13 cellular contexts compared by ENCODE assay signal in genomic region chr7:38584443-38585210, GRCh38. TPM values are rescaled to one million over a fixed set of nuclear protein-coding genes. Genes with fewer than 3 reads are reported as not detected.
DNase-seq lines count a peak whose midpoint lies in the region; ATAC-seq and TF ChIP-seq lines count a peak whose summit lies in the region.
"Had no signal": no experiment of that assay in that cellular context is flagged by ENCODE, and none has a peak within 500 bp of the region (broad histone marks: within the 10 kb centered on the region; RNA-seq: fewer than 3 reads in every experiment).

No MANE protein-coding gene starts in this region.

- 53% methylated on average over 11 of the region's 11 CpGs for WGBS in esophagus muscularis mucosa

- TF ChIP-seq EP300 in esophagus muscularis mucosa (IDR thresholded peaks at IDR 0.05), result no peak

- H3K27ac ChIP-seq in esophagus muscularis mucosa (replicated peaks in 1 of 4), result no peak overlapping the region

- no peak overlapping the region for H3K4me3 ChIP-seq in esophagus muscularis mucosa

- peaks cover 4 to 24% (median 19%) of the 10 kb centered on the region in 4 donors for H3K4me1 ChIP-seq in esophagus muscularis mucosa

- DNase-seq in GM03348 (ENCODE audit: low spot score), result peak; percentile 50
- peak; percentile 73 for DNase-seq in RPMI7951 (ENCODE audit: low read depth)
- DNase-seq in fibroblast of peridontal ligament (ENCODE audit: extremely low read depth), result peak; percentile 68
- DNase-seq in smooth muscle cell of the brain vasculature (ENCODE audit: low read depth, low spot score), result peak; percentile 28
- no peak for DNase-seq in esophagus muscularis mucosa (ENCODE audit: extremely low spot score)
- no peak for DNase-seq in NCI-H2227 treated with DMSO at 0.1 percent for 48 hours (lab: John Stamatoyannopoulos, UW)
- DNase-seq: activated CD4-positive, CD25-positive, alpha-beta regulatory T cell; central memory CD4-positive, alpha-beta T cell; DMS153; NCI-H1092; NCI-H69 had no signal

- H3K36me3 ChIP-seq in esophagus muscularis mucosa, result no peaks in the 10 kb centered on the region

- no peaks in the 10 kb centered on the region for H3K27me3 ChIP-seq in esophagus muscularis mucosa

- no peak for ATAC-seq in HG02938 (IDR thresholded peaks at IDR 0.05; ENCODE audit: unreplicated experiment)
- no peak for ATAC-seq in GM18519 (IDR thresholded peaks at IDR 0.05; ENCODE audit: low FRiP score, unreplicated experiment)

- TF ChIP-seq POLR2A in esophagus muscularis mucosa (IDR thresholded peaks at IDR 0.05; ENCODE audit: low read depth), result no peak

- intact Hi-C loops in esophagus muscularis mucosa (cut with DNase I), result no loop called here

- TF ChIP-seq CTCF in esophagus muscularis mucosa (IDR thresholded peaks at IDR 0.05), result no peak

- H3K9me3 ChIP-seq in esophagus muscularis mucosa, result no peaks in the 10 kb centered on the region

RNA-seq across cellular contexts. Expression of gene AMPH, which starts 46.5 kb away (rescaled TPM):
- 1.4 and 1.7 TPM in 2 replicates for total RNA-seq in RPMI7951 (2014; rRNA removed; shearing (Covaris generic))
- total RNA-seq in esophagus muscularis mucosa, result 10 to 100 TPM in 1 of 4 donors, 1 to 10 TPM in 3; 5.0 to 11.8 (median 7.8) TPM

Comparison
In these comparisons a context has a peak if more than half of its experiments do, and no peak if none do; other contexts are left out.
1. DNase-seq: peak in GM03348 (single experiment), RPMI7951 (single experiment), fibroblast of peridontal ligament (single experiment) and smooth muscle cell of the brain vasculature (single experiment); none in esophagus muscularis mucosa (single experiment) and NCI-H2227 treated with DMSO at 0.1 percent for 48 hours (single experiment).